ENCODE assay signal across 17 cellular contexts in the genomic region with DNA sequence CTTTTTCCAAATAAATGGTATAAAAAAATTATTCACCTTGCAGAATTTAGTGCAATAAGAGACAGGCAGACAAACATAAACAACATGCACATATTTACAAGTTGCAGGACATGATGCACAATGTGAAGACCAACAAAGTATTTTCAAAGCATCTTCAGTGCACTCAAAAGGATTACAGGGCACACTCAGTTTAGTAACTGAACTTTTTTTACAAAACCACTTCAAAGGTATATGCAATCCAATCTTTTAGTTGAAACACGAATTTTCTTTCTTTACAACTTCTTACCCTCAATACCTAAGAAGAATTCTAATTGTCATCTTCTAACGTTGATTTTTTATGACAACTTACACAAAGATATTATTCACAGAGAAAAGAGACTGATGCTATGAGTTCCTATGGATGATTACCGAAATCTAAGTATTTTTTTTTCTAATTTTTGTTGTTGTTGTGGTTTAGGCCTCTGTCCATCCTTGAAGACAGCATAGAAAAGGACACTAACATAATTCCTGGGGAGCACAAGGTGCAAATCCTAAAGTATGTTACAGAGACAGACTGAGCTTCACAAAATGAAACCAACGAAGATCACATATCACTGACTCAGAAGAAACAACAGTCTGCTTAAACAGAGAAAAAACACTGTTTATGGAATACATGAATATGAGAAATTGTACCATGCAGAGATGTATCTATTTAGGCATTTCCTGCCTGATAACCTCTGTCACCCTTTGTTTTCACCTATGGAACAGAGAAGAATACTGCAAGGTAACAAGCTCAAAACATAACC. TPM values are rescaled to one million over a fixed set of nuclear protein-coding genes. Genes with fewer than 3 reads are reported as not detected.
DNase-seq lines count a peak whose midpoint lies in the region; ATAC-seq and TF ChIP-seq lines count a peak whose summit lies in the region.
"Had no signal": no experiment of that assay in that cellular context is flagged by ENCODE, and none has a peak within 500 bp of the region (broad histone marks: within the 10 kb centered on the region; RNA-seq: fewer than 3 reads in every experiment).

No MANE protein-coding gene starts in this region.

- H3K4me1 ChIP-seq in CD4-positive, alpha-beta memory T cell (ENCODE audit: insufficient read depth, low read length): peaks cover 31% of the 10 kb centered on the region

- POLR2A ChIA-PET in CD4-positive, alpha-beta memory T cell (lab: Charles Lee; ENCODE audit: partially characterized antibody): interaction anchor here (0.6 to 2.7 kb wide), 3 partner anchors 16 to 126 kb away, joined by 3 to 7 read pairs (median 6); a partner anchor contains a TSS
- POLR2A ChIA-PET in activated CD4-positive, alpha-beta memory T cell treated with anti-CD3 and anti-CD28 coated beads for 36 hours (lab: Charles Lee): interaction anchor here (0.6 kb wide), 1 partner anchor 141 kb away, joined by 3 read pairs; no protein-coding TSS in a partner anchor

- ATAC-seq in memory B cell (ENCODE audit: low read depth): no peak

- TF ChIP-seq CTCF in foreskin fibroblast (IDR thresholded peaks at IDR 0.05; ENCODE audit: low read depth, low read length): no peak

- peak overlapping the region; percentile 54 to 77 (median 59) for H3K27ac Mint-ChIP-seq in CD4-positive, alpha-beta memory T cell
- H3K27ac Mint-ChIP-seq in activated CD4-positive, alpha-beta memory T cell treated with anti-CD3 and anti-CD28 coated beads for 36 hours: peak overlapping the region; percentile 49
- H3K27ac Mint-ChIP-seq in memory B cell: peak overlapping the region; percentile 86
- H3K27ac Mint-ChIP-seq: endodermal cell, type B pancreatic cell had no signal

- peak overlapping the region in 7 of 8 donors; percentile 38 to 74 (median 56) for H3K4me3 Mint-ChIP-seq in CD4-positive, alpha-beta memory T cell
- peak overlapping the region; percentile 37 for H3K4me3 Mint-ChIP-seq in activated CD4-positive, alpha-beta memory T cell treated with anti-CD3 and anti-CD28 coated beads for 36 hours
- no peak overlapping the region for H3K4me3 Mint-ChIP-seq in memory B cell
- H3K4me3 Mint-ChIP-seq: endodermal cell, type B pancreatic cell had no signal

- no peaks in the 10 kb centered on the region for H3K9me3 ChIP-seq in CD4-positive, alpha-beta memory T cell (ENCODE audit: control insufficient read depth in 1 of 2, low read length in 2 of 2)
- H3K9me3 ChIP-seq: ovary had no signal

- intact Hi-C loops in CD4-positive, alpha-beta memory T cell (cut with micrococcal nuclease): no loop called here
- intact Hi-C loops in activated CD4-positive, alpha-beta memory T cell treated with anti-CD3 and anti-CD28 coated beads for 36 hours (cut with micrococcal nuclease): loop anchor here (1.0 to 10.0 kb wide), 3 partner anchors 15 to 1893 kb away; a partner anchor contains a TSS

- H3K36me3 ChIP-seq in CD4-positive, alpha-beta memory T cell (ENCODE audit: insufficient read depth, low read length): no peaks in the 10 kb centered on the region
- H3K36me3 ChIP-seq: ovary had no signal

- no peaks in the 10 kb centered on the region for H3K27me3 Mint-ChIP-seq in CD4-positive, alpha-beta memory T cell
- no peaks in the 10 kb centered on the region for H3K27me3 Mint-ChIP-seq in activated CD4-positive, alpha-beta memory T cell treated with anti-CD3 and anti-CD28 coated beads for 36 hours
- H3K27me3 Mint-ChIP-seq in memory B cell: no peaks in the 10 kb centered on the region
- H3K27me3 Mint-ChIP-seq: type B pancreatic cell had no signal

- H3K27ac ChIP-seq in CD4-positive, alpha-beta memory T cell (ENCODE audit: low read depth, low read length): no peak overlapping the region
- H3K27ac ChIP-seq: 22Rv1, ovary had no signal

- peaks cover 0 to 6% of the 10 kb centered on the region in 2 donors for H3K36me3 Mint-ChIP-seq in CD4-positive, alpha-beta memory T cell
- peaks cover 7% of the 10 kb centered on the region for H3K36me3 Mint-ChIP-seq in activated CD4-positive, alpha-beta memory T cell treated with anti-CD3 and anti-CD28 coated beads for 36 hours
- peaks cover 6% of the 10 kb centered on the region for H3K36me3 Mint-ChIP-seq in memory B cell

- CTCF ChIA-PET in CD4-positive, alpha-beta memory T cell (lab: Charles Lee; ENCODE audit: partially characterized antibody): interaction anchor here (1.0 kb wide), 1 partner anchor 301 kb away, joined by 3 read pairs; no protein-coding TSS in a partner anchor
- CTCF ChIA-PET in activated CD4-positive, alpha-beta memory T cell treated with anti-CD3 and anti-CD28 coated beads for 36 hours (lab: Charles Lee): no interaction called here

- peak; percentile 32 for DNase-seq in NCI-H146 (lab: John Stamatoyannopoulos, UW)
- DNase-seq in NCI-H146 treated with DMSO at 0.1 percent for 48 hours (lab: John Stamatoyannopoulos, UW; ENCODE audit: unreplicated experiment): no peak
- no peak for DNase-seq in CD4-positive, alpha-beta memory T cell
- no peak for DNase-seq in activated CD4-positive, alpha-beta memory T cell treated with anti-CD3 and anti-CD28 coated beads for 36 hours
- no peak for DNase-seq in memory B cell (ENCODE audit: low spot score in 2 of 2)
- DNase-seq in NCI-H510A treated with DMSO at 0.1 percent for 48 hours (lab: John Stamatoyannopoulos, UW): no peak
- no peak for DNase-seq in DMS153 (lab: John Stamatoyannopoulos, UW)
- no peak for DNase-seq in foreskin fibroblast
- DNase-seq: C1 segment of cervical spinal cord; central memory CD4-positive, alpha-beta T cell; DMS79; endodermal cell; NCI-H1105; NCI-H774; ovary had no signal

- peak overlapping the region in 1 of 2 donors; percentile 2 for H3K4me3 ChIP-seq in CD4-positive, alpha-beta memory T cell (ENCODE audit: low read length in 2 of 2)
- H3K4me3 ChIP-seq in foreskin fibroblast (ENCODE audit: low read depth in 1 of 2, low read length in 2 of 2): no peak overlapping the region
- H3K4me3 ChIP-seq: ovary had no signal

- H3K4me1 Mint-ChIP-seq in CD4-positive, alpha-beta memory T cell: peaks cover 18 to 33% (median 31%) of the 10 kb centered on the region in 4 donors
- peaks cover 35% of the 10 kb centered on the region for H3K4me1 Mint-ChIP-seq in activated CD4-positive, alpha-beta memory T cell treated with anti-CD3 and anti-CD28 coated beads for 36 hours (ENCODE audit: low read depth)
- H3K4me1 Mint-ChIP-seq in memory B cell: peaks cover 22% of the 10 kb centered on the region
- H3K4me1 Mint-ChIP-seq: endodermal cell had no signal

- no peaks in the 10 kb centered on the region for H3K9me3 Mint-ChIP-seq in CD4-positive, alpha-beta memory T cell
- H3K9me3 Mint-ChIP-seq in activated CD4-positive, alpha-beta memory T cell treated with anti-CD3 and anti-CD28 coated beads for 36 hours: no peaks in the 10 kb centered on the region
- no peaks in the 10 kb centered on the region for H3K9me3 Mint-ChIP-seq in memory B cell
- H3K9me3 Mint-ChIP-seq: endodermal cell, type B pancreatic cell had no signal

- H3K27me3 ChIP-seq in CD4-positive, alpha-beta memory T cell (ENCODE audit: insufficient read depth, low read length): no peaks in the 10 kb centered on the region
- H3K27me3 ChIP-seq: ovary had no signal

RNA-seq across cellular contexts. Expression of a gene that starts 50.3 kb away (rescaled TPM):
- 10 to 100 TPM; 18.5 to 20.0 TPM for total RNA-seq in CD4-positive, alpha-beta memory T cell
- polyA plus RNA-seq in CD4-positive, alpha-beta memory T cell: 10 to 100 TPM; 13.7 to 20.5 TPM
- 1 to 10 TPM; 9.0 TPM for total RNA-seq in activated CD4-positive, alpha-beta memory T cell treated with anti-CD3 and anti-CD28 coated beads for 36 hours
